Comparison of ENCODE assay signal across 16 cellular contexts in genomic region chr15:77018796-77019475, GRCh38. TPM values are rescaled to one million over a fixed set of nuclear protein-coding genes. Genes with fewer than 3 reads are reported as not detected.
DNase-seq lines count a peak whose midpoint lies in the region; ATAC-seq and TF ChIP-seq lines count a peak whose summit lies in the region.
"Had no signal": no experiment of that assay in that cellular context is flagged by ENCODE, and none has a peak within 500 bp of the region (broad histone marks: within the 10 kb centered on the region; RNA-seq: fewer than 3 reads in every experiment).

No MANE protein-coding gene starts in this region.

- no peak overlapping the region for H3K4me3 Mint-ChIP-seq in activated naive CD4-positive, alpha-beta T cell treated with anti-CD3 and anti-CD28 coated beads, Interleukin-2, amount 50 U/mL, for 24 hours
- H3K4me3 Mint-ChIP-seq in T-helper 17 cell (no peak overlapping the region), neural progenitor cell (no peak overlapping the region)
- H3K4me3 Mint-ChIP-seq in effector memory CD8-positive, alpha-beta T cell = peak overlapping the region; percentile 71 to 83
- H3K4me3 Mint-ChIP-seq in stimulated activated naive CD8-positive, alpha-beta T cell treated with anti-CD3 and anti-CD28 coated beads, Interleukin-15, amount 100 ng/mL, for 72 hours = peak overlapping the region; percentile 67 to 72

- TF ChIP-seq CTCF in neural progenitor cell (IDR thresholded peaks at IDR 0.05) (no peak), A673 (conservative IDR thresholded peaks at IDR 0.05; ENCODE audit: low read depth, low read length) (no peak)

- CTCF ChIA-PET in A673 (lab: Charles Lee) = no interaction called here

- H3K27me3 ChIP-seq in neural progenitor cell = no peaks in the 10 kb centered on the region
- H3K27me3 ChIP-seq in A673 (replicated peaks; ENCODE audit: insufficient read depth, low read depth, low read length, poor library complexity) = no peaks in the 10 kb centered on the region
- H3K27me3 ChIP-seq: ascending aorta had no signal

- H3K27ac ChIP-seq in neural progenitor cell = no peak overlapping the region
- no peak overlapping the region for H3K27ac ChIP-seq in A673 (ENCODE audit: low read depth, low read length, poor library complexity, severe bottlenecking)
- H3K27ac ChIP-seq: ascending aorta, RWPE1 had no signal

- POLR2A ChIA-PET in A673 (lab: Charles Lee; ENCODE audit: low non-redundant PET) = no interaction called here

- no peaks in the 10 kb centered on the region for H3F3A ChIP-seq in neural progenitor cell (ENCODE audit: low read depth)

- no peaks in the 10 kb centered on the region for H3K27me3 Mint-ChIP-seq in activated naive CD4-positive, alpha-beta T cell treated with anti-CD3 and anti-CD28 coated beads, Interleukin-2, amount 50 U/mL, for 24 hours
- H3K27me3 Mint-ChIP-seq in T-helper 17 cell = no peaks in the 10 kb centered on the region
- no peaks in the 10 kb centered on the region for H3K27me3 Mint-ChIP-seq in effector memory CD8-positive, alpha-beta T cell
- no peaks in the 10 kb centered on the region for H3K27me3 Mint-ChIP-seq in stimulated activated naive CD8-positive, alpha-beta T cell treated with anti-CD3 and anti-CD28 coated beads, Interleukin-15, amount 100 ng/mL, for 72 hours
- peaks cover 10% of the 10 kb centered on the region for H3K27me3 Mint-ChIP-seq in neural progenitor cell (ENCODE audit: insufficient read depth, low read depth)

- peak overlapping the region; percentile 78 for H3K27ac Mint-ChIP-seq in activated naive CD4-positive, alpha-beta T cell treated with anti-CD3 and anti-CD28 coated beads, Interleukin-2, amount 50 U/mL, for 24 hours
- H3K27ac Mint-ChIP-seq in T-helper 17 cell (peak overlapping the region; percentile 99), neural progenitor cell (no peak overlapping the region)
- peak overlapping the region; percentile 96 to 97 for H3K27ac Mint-ChIP-seq in effector memory CD8-positive, alpha-beta T cell
- H3K27ac Mint-ChIP-seq in stimulated activated naive CD8-positive, alpha-beta T cell treated with anti-CD3 and anti-CD28 coated beads, Interleukin-15, amount 100 ng/mL, for 72 hours = peak overlapping the region; percentile 94 to 95

- peaks cover 88% of the 10 kb centered on the region for H3K4me1 Mint-ChIP-seq in activated naive CD4-positive, alpha-beta T cell treated with anti-CD3 and anti-CD28 coated beads, Interleukin-2, amount 50 U/mL, for 24 hours
- H3K4me1 Mint-ChIP-seq in T-helper 17 cell = peaks cover 62% of the 10 kb centered on the region
- H3K4me1 Mint-ChIP-seq in effector memory CD8-positive, alpha-beta T cell (ENCODE audit: low read depth in 2 of 2) = peaks cover 83 to 84% of the 10 kb centered on the region in 2 donors
- H3K4me1 Mint-ChIP-seq in stimulated activated naive CD8-positive, alpha-beta T cell treated with anti-CD3 and anti-CD28 coated beads, Interleukin-15, amount 100 ng/mL, for 72 hours = peaks cover 100% of the 10 kb centered on the region
- peaks cover 6% of the 10 kb centered on the region for H3K4me1 Mint-ChIP-seq in neural progenitor cell

- no peak overlapping the region for H3K9ac ChIP-seq in neural progenitor cell

- H3K79me2 ChIP-seq in neural progenitor cell (ENCODE audit: low read depth) = no peaks in the 10 kb centered on the region

- H3K36me3 ChIP-seq in neural progenitor cell (no peaks in the 10 kb centered on the region), A673 (ENCODE audit: insufficient read depth, low read length, poor library complexity, severe bottlenecking) (no peaks in the 10 kb centered on the region)

- intact Hi-C loops in A673 (cut with micrococcal nuclease; ENCODE audit: unreplicated experiment) = no loop called here

- DNase-seq in activated naive CD4-positive, alpha-beta T cell treated with anti-CD3 and anti-CD28 coated beads, Interleukin-2, amount 50 U/mL, for 16 hours = no peak
- DNase-seq in T-helper 17 cell (no peak), neural progenitor cell (ENCODE audit: low spot score) (no peak), A673 (ENCODE audit: low spot score) (no peak)
- DNase-seq in effector memory CD8-positive, alpha-beta T cell = no peak
- no peak for DNase-seq in stimulated activated naive CD8-positive, alpha-beta T cell treated with anti-CD3 and anti-CD28 coated beads, Interleukin-15, amount 100 ng/mL, for 72 hours
- no peak for DNase-seq in stimulated activated naive CD4-positive, alpha-beta T cell (lab: John Stamatoyannopoulos, UW)
- DNase-seq: activated CD4-positive, CD25-positive, alpha-beta regulatory T cell; activated T-cell treated with anti-CD3 and anti-CD28 coated beads, Interleukin-2, amount 50 U/mL, for 1 hour; DMS 273 treated with DMSO at 0.1 percent for 48 hours; NCI-H1694; stimulated activated CD4-positive, alpha-beta T cell treated with anti-CD3 and anti-CD28 coated beads, Interleukin-12 subunit alpha, Interleukin-12 subunit beta, amount 100 ng/mL, for 4 hours had no signal

- no peak overlapping the region for H3K4me2 ChIP-seq in neural progenitor cell

- H3K4me3 ChIP-seq in neural progenitor cell (no peak overlapping the region), A673 (ENCODE audit: low read depth, low read length, poor library complexity, severe bottlenecking) (no peak overlapping the region)
- H3K4me3 ChIP-seq: ascending aorta had no signal

- no TSS peak for BruUV-seq in A673 (replicated peaks; lab: Mats Ljungman, UMichigan)

- no peaks in the 10 kb centered on the region for H4K20me1 ChIP-seq in neural progenitor cell (ENCODE audit: low read depth)

- no peak overlapping the region for H2AFZ ChIP-seq in neural progenitor cell (replicated peaks)

- H3K9me3 ChIP-seq in T-helper 17 cell (ENCODE audit: control insufficient read depth, low read length, poor library complexity, severe bottlenecking) (no peaks in the 10 kb centered on the region), neural progenitor cell (ENCODE audit: low read depth) (no peaks in the 10 kb centered on the region), A673 (ENCODE audit: low read depth, low read length, poor library complexity, severe bottlenecking) (no peaks in the 10 kb centered on the region)
- H3K9me3 ChIP-seq: ascending aorta had no signal

- H3K9me3 Mint-ChIP-seq in activated naive CD4-positive, alpha-beta T cell treated with anti-CD3 and anti-CD28 coated beads, Interleukin-2, amount 50 U/mL, for 24 hours = no peaks in the 10 kb centered on the region
- H3K9me3 Mint-ChIP-seq in effector memory CD8-positive, alpha-beta T cell = no peaks in the 10 kb centered on the region
- H3K9me3 Mint-ChIP-seq in stimulated activated naive CD8-positive, alpha-beta T cell treated with anti-CD3 and anti-CD28 coated beads, Interleukin-15, amount 100 ng/mL, for 72 hours = no peaks in the 10 kb centered on the region
- no peaks in the 10 kb centered on the region for H3K9me3 Mint-ChIP-seq in neural progenitor cell

- H3K4me1 ChIP-seq in neural progenitor cell = peaks cover 6% of the 10 kb centered on the region
- H3K4me1 ChIP-seq in A673 (ENCODE audit: insufficient read depth, low read length, poor library complexity, severe bottlenecking) = no peaks in the 10 kb centered on the region

- H3K36me3 Mint-ChIP-seq in activated naive CD4-positive, alpha-beta T cell treated with anti-CD3 and anti-CD28 coated beads, Interleukin-2, amount 50 U/mL, for 24 hours = peaks cover 5% of the 10 kb centered on the region
- H3K36me3 Mint-ChIP-seq in T-helper 17 cell (ENCODE audit: low read depth) = peaks cover 2% of the 10 kb centered on the region
- H3K36me3 Mint-ChIP-seq in effector memory CD8-positive, alpha-beta T cell (ENCODE audit: insufficient read depth) = peaks cover 68% of the 10 kb centered on the region
- no peaks in the 10 kb centered on the region for H3K36me3 Mint-ChIP-seq in neural progenitor cell

- no peak for ATAC-seq in T-helper 17 cell
- no peak for ATAC-seq in effector memory CD8-positive, alpha-beta T cell (replicated peaks)
- no peak for ATAC-seq in stimulated activated naive CD8-positive, alpha-beta T cell treated with anti-CD3 and anti-CD28 coated beads, Interleukin-15, amount 100 ng/mL, for 72 hours

RNA-seq across cellular contexts. Expression of gene PSTPIP1, which starts 24.0 kb away (rescaled TPM):
- 100 to 1,000 TPM; 115 to 129 TPM for total RNA-seq in T-helper 17 cell
- total RNA-seq in neural progenitor cell (ENCODE audit: low replicate concordance) = 0.19 and 0.77 TPM in 2 replicates
- total RNA-seq in A673 (2021) = not detected in 2 replicates
- total RNA-seq: HT1080 had no signal

RNA-seq across cellular contexts. Expression of gene TSPAN3, which starts 52.0 kb away (rescaled TPM):
- total RNA-seq in T-helper 17 cell = 10 to 100 TPM; 10.6 to 11.0 TPM
- 331 and 474 TPM in 2 replicates for total RNA-seq in neural progenitor cell (ENCODE audit: low replicate concordance)
- total RNA-seq in A673 (2021) = 219 and 224 TPM in 2 replicates

Comparison
In these comparisons a context has a peak if more than half of its experiments do, and no peak if none do; other contexts are left out.
1. H3K4me3 Mint-ChIP-seq: peak in effector memory CD8-positive, alpha-beta T cell (2 of 2) and stimulated activated naive CD8-positive, alpha-beta T cell treated with anti-CD3 and anti-CD28 coated beads, Interleukin-15, amount 100 ng/mL, for 72 hours (2 of 2); none in activated naive CD4-positive, alpha-beta T cell treated with anti-CD3 and anti-CD28 coated beads, Interleukin-2, amount 50 U/mL, for 24 hours (single experiment), T-helper 17 cell (single experiment) and neural progenitor cell (single experiment).
2. RNA of gene PSTPIP1, which starts 24.0 kb away (total RNA-seq): 115 to 129 TPM in T-helper 17 cell; 0.19 to 0.77 TPM in neural progenitor cell and not detected in A673; every median in the first group is over 10 times any median in the second.
3. RNA of gene TSPAN3, which starts 52.0 kb away (total RNA-seq): 331 to 474 TPM in neural progenitor cell and 219 to 224 TPM in A673; 10.6 to 11.0 TPM in T-helper 17 cell; every median in the first group is over 10 times any median in the second.